Comparison of ENCODE assay signal across 15 cellular contexts in the genomic region with DNA sequence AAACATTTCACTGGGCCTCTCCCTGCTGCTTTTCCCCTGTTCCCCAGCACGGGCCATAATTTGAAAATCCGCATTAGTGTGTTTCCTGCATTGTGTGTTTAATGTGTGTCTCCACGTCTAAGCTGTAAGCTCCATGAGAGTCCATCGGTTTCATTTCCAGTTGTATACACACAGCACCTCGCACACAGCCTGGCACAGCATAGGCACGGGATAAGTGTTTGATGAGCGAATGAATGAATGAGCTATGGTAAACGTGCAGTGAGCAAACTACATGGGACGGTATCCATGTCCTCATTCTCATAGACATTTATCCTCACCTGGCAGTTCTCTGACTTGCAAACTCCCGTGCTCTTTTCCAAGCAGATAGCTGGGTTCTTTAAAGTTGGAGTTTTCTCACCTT.
DNase-seq lines count a peak whose midpoint lies in the region; ATAC-seq, FAIRE-seq and TF ChIP-seq lines count a peak whose summit lies in the region.
"Had no signal": no experiment of that assay in that cellular context is flagged by ENCODE, and none has a peak within 500 bp of the region (broad histone marks: within the 10 kb centered on the region; RNA-seq: fewer than 3 reads in every experiment).

No MANE protein-coding gene starts in this region.

- no peak overlapping the region for H3K4ac ChIP-seq in neuronal stem cell (ENCODE audit: low read length)

- H2BK120ac ChIP-seq in neuronal stem cell (ENCODE audit: low read depth, low read length) = no peak overlapping the region

- no peaks in the 10 kb centered on the region for H3K36me3 ChIP-seq in BLaER1 treated with 17β-estradiol and CSF1 and Interleukin-3, amounts not matched to agents 10 nM and 100 nM
- H3K36me3 ChIP-seq in HCT116 (ENCODE audit: control insufficient read depth in 1 of 2, insufficient read depth in 2 of 2, low read length in 2 of 2) = no peaks in the 10 kb centered on the region
- H3K36me3 ChIP-seq in astrocyte (ENCODE audit: insufficient read depth, low read length) = peaks cover 45% of the 10 kb centered on the region
- peaks cover 11 to 58% of the 10 kb centered on the region in 2 donors for H3K36me3 ChIP-seq in neuronal stem cell (replicated peaks in 1 of 2; ENCODE audit: control insufficient read depth in 2 of 2, insufficient read depth in 2 of 2, low read length in 2 of 2)
- H3K36me3 ChIP-seq: breast epithelium had no signal

- no peaks in the 10 kb centered on the region for H3K79me1 ChIP-seq in neuronal stem cell (ENCODE audit: low read depth, low read length)

- no peaks in the 10 kb centered on the region for H3K9me2 ChIP-seq in HCT116 (ENCODE audit: insufficient read depth)

- no peak for TF ChIP-seq CTCF in HCT116 (IDR thresholded peaks at IDR 0.05 in 2 of 3, conservative IDR thresholded peaks at IDR 0.05 in 1 of 3; ENCODE audit: borderline replicate concordance in 1 of 3, insufficient read depth in 1 of 3, low read depth in 2 of 3, low read length in 2 of 3)
- TF ChIP-seq CTCF in astrocyte (IDR thresholded peaks at IDR 0.05; ENCODE audit: insufficient read depth, low read depth, low read length) = no peak

- no peak for DNase-seq in HCT116 (ENCODE audit: low read depth, low spot score)
- DNase-seq in astrocyte (ENCODE audit: low read depth) = no peak
- DNase-seq in left colon = no peak
- no peak for DNase-seq in neuronal stem cell (ENCODE audit: low spot score)
- DNase-seq in stimulated activated effector memory CD8-positive, alpha-beta T cell treated with anti-CD3 and anti-CD28 coated beads, Interleukin-12 subunit alpha, Interleukin-12 subunit beta, amount 100 ng/mL, for 72 hours (ENCODE audit: low spot score in 2 of 2) = no peak
- DNase-seq: cortex of kidney had no signal

- FAIRE-seq in astrocyte (lab: Jason Lieb, UNC) = no peak
- FAIRE-seq: islet of Langerhans had no signal

- no peaks in the 10 kb centered on the region for H3K9me3 ChIP-seq in BLaER1 treated with 17β-estradiol and CSF1 and Interleukin-3, amounts not matched to agents 10 nM and 100 nM (replicated peaks in 1 of 11)
- H3K9me3 ChIP-seq in HCT116 (ENCODE audit: control insufficient read depth in 1 of 2, insufficient read depth in 1 of 2, low read depth in 1 of 2, low read length in 2 of 2) (no peaks in the 10 kb centered on the region), astrocyte (ENCODE audit: insufficient read depth, low read depth, low read length) (no peaks in the 10 kb centered on the region), neuronal stem cell (replicated peaks in 1 of 2; ENCODE audit: control insufficient read depth in 2 of 2, insufficient read depth in 1 of 2, low read depth in 1 of 2, low read length in 2 of 2) (no peaks in the 10 kb centered on the region)
- H3K9me3 ChIP-seq: breast epithelium, testis had no signal

- CTCF ChIA-PET in HCT116 (lab: Charles Lee) = interaction anchor here (0.7 to 1.8 kb wide), 26 partner anchors 9 to 368 kb away, joined by 3 to 9 read pairs (median 4); a partner anchor contains a TSS

- intact Hi-C loops in HCT116 (cut with micrococcal nuclease) (loop anchor here (10.0 kb wide), 2 partner anchors 109 to 139 kb away; a partner anchor contains a TSS), left colon (cut with DNase I, micrococcal nuclease) (no loop called here)

- H3K4me3 Mint-ChIP-seq in astrocyte (ENCODE audit: unreplicated experiment) = no peak overlapping the region
- H3K4me3 Mint-ChIP-seq in stimulated activated effector memory CD8-positive, alpha-beta T cell treated with anti-CD3 and anti-CD28 coated beads, Interleukin-12 subunit alpha, Interleukin-12 subunit beta, amount 100 ng/mL, for 72 hours = no peak overlapping the region

- RAD21 ChIA-PET in HCT116 (lab: Charles Lee; ENCODE audit: low non-redundant PET in 1 of 2, low total read pairs in 2 of 2, uncharacterized antibody in 2 of 2, unreplicated experiment in 2 of 2) = interaction anchor here (0.6 to 1.4 kb wide), 5 partner anchors 106 to 365 kb away, joined by 3 to 5 read pairs (median 3); a partner anchor contains a TSS

- H4K20me1 ChIP-seq in BLaER1 treated with 17β-estradiol and CSF1 and Interleukin-3, amounts not matched to agents 10 nM and 100 nM = no peaks in the 10 kb centered on the region
- H4K20me1 ChIP-seq in HCT116 (ENCODE audit: insufficient read depth) (no peaks in the 10 kb centered on the region), astrocyte (ENCODE audit: insufficient read depth, low read length) (peaks cover 42% of the 10 kb centered on the region)

- peak overlapping the region in 10 of 11 experiments; percentile 42 to 83 (median 54); a peak in 14 of 22 replicates for H3K4me2 ChIP-seq in BLaER1 treated with 17β-estradiol and CSF1 and Interleukin-3, amounts not matched to agents 10 nM and 100 nM
- H3K4me2 ChIP-seq in HCT116 (ENCODE audit: low read length) (peak overlapping the region; percentile 64; the same call in 1 of the 2 replicates), astrocyte (ENCODE audit: low read length) (no peak overlapping the region), neuronal stem cell (ENCODE audit: insufficient read depth, low read length, poor library complexity, severe bottlenecking) (no peak overlapping the region)

- H3K4me1 ChIP-seq in BLaER1 treated with 17β-estradiol and CSF1 and Interleukin-3, amounts not matched to agents 10 nM and 100 nM = peaks cover 23 to 51% (median 32%) of the 10 kb centered on the region in 10 experiments; a peak in 18 of 20 replicates
- H3K4me1 ChIP-seq in HCT116 (ENCODE audit: control insufficient read depth in 1 of 2, insufficient read depth in 2 of 2, low read length in 2 of 2) (peaks cover 0 to 21% of the 10 kb centered on the region in 2 experiments; a peak in 3 of 4 replicates), astrocyte (ENCODE audit: insufficient read depth, low read length) (peaks cover 3% of the 10 kb centered on the region), neuronal stem cell (ENCODE audit: control insufficient read depth in 2 of 2, insufficient read depth in 1 of 2, low read depth in 1 of 2, low read length in 2 of 2) (peaks cover 13 to 22% of the 10 kb centered on the region in 2 donors)
- H3K4me1 ChIP-seq: breast epithelium, testis had no signal

- no TSS peak for BruUV-seq in HCT116 (replicated peaks; lab: Mats Ljungman, UMichigan)

- H3K27me3 ChIP-seq in BLaER1 treated with 17β-estradiol and CSF1 and Interleukin-3, amounts not matched to agents 10 nM and 100 nM = no peaks in the 10 kb centered on the region
- H3K27me3 ChIP-seq in HCT116 (ENCODE audit: insufficient read depth, low read length) (no peaks in the 10 kb centered on the region), astrocyte (ENCODE audit: insufficient read depth, low read length) (no peaks in the 10 kb centered on the region), neuronal stem cell (ENCODE audit: control insufficient read depth in 3 of 3, insufficient read depth in 3 of 3, low read depth in 1 of 3, low read length in 3 of 3) (no peaks in the 10 kb centered on the region)
- H3K27me3 ChIP-seq: breast epithelium, testis had no signal

- H3K27ac Mint-ChIP-seq in astrocyte (ENCODE audit: unreplicated experiment) = peak overlapping the region; percentile 42
- H3K27ac Mint-ChIP-seq in stimulated activated effector memory CD8-positive, alpha-beta T cell treated with anti-CD3 and anti-CD28 coated beads, Interleukin-12 subunit alpha, Interleukin-12 subunit beta, amount 100 ng/mL, for 72 hours = no peak overlapping the region
- H3K27ac Mint-ChIP-seq: memory B cell; T-helper 1 cell treated with Interleukin-12 subunit alpha and Interleukin-12 subunit beta and Interleukin-4 antibody, amounts not matched to agents 30 μg/mL and 1 μg/mL, for 36 hours had no signal

- no peak overlapping the region for H3K18ac ChIP-seq in neuronal stem cell (ENCODE audit: low read length)

- H2AK5ac ChIP-seq in neuronal stem cell (ENCODE audit: low read depth, low read length) = no peak overlapping the region

- no peak overlapping the region for H3K4me3 ChIP-seq in BLaER1 treated with 17β-estradiol and CSF1 and Interleukin-3, amounts not matched to agents 10 nM and 100 nM
- H3K4me3 ChIP-seq in HCT116 (replicated peaks in 1 of 2; ENCODE audit: low read depth in 1 of 2, low read length in 2 of 2) (no peak overlapping the region), astrocyte (ENCODE audit: insufficient read depth, low read depth, low read length) (no peak overlapping the region), neuronal stem cell (ENCODE audit: low read length in 2 of 2) (no peak overlapping the region)
- H3K4me3 ChIP-seq: breast epithelium, testis had no signal

- H2AFZ ChIP-seq in HCT116 (ENCODE audit: low read depth, low read length, poor library complexity, severe bottlenecking) (no peak overlapping the region), astrocyte (ENCODE audit: low read depth, low read length) (no peak overlapping the region), neuronal stem cell (ENCODE audit: low read length) (no peak overlapping the region)

- H3K9me3 Mint-ChIP-seq in astrocyte (ENCODE audit: unreplicated experiment) = no peaks in the 10 kb centered on the region
- H3K9me3 Mint-ChIP-seq in stimulated activated effector memory CD8-positive, alpha-beta T cell treated with anti-CD3 and anti-CD28 coated beads, Interleukin-12 subunit alpha, Interleukin-12 subunit beta, amount 100 ng/mL, for 72 hours = no peaks in the 10 kb centered on the region
- H3K9me3 Mint-ChIP-seq: memory B cell; naive B cell; T-helper 1 cell treated with Interleukin-12 subunit alpha and Interleukin-12 subunit beta and Interleukin-4 antibody, amounts not matched to agents 30 μg/mL and 1 μg/mL, for 36 hours had no signal

- no peak for TF ChIP-seq POLR2A in HCT116 (IDR thresholded peaks at IDR 0.05; ENCODE audit: borderline replicate concordance, extremely low read depth, insufficient read depth, insufficient read length)

- no CpG with 5 or more reads among the region's 10 CpGs for WGBS in neuronal stem cell (ENCODE audit: extremely low coverage in 2 of 2, insufficient read length in 2 of 2, insufficient replicate concordance in 1 of 2), 2 donors

- H3K79me2 ChIP-seq in HCT116 (ENCODE audit: insufficient read depth, low read length) = no peaks in the 10 kb centered on the region
- no peaks in the 10 kb centered on the region for H3K79me2 ChIP-seq in astrocyte (ENCODE audit: insufficient read depth, low read length)

- no peak overlapping the region for H3K9ac ChIP-seq in BLaER1 treated with 17β-estradiol and CSF1 and Interleukin-3, amounts not matched to agents 10 nM and 100 nM
- H3K9ac ChIP-seq in HCT116 (ENCODE audit: low read length) (no peak overlapping the region), astrocyte (ENCODE audit: low read length) (no peak overlapping the region), neuronal stem cell (ENCODE audit: low read depth, low read length, poor library complexity) (no peak overlapping the region)

- H3K23ac ChIP-seq in neuronal stem cell (ENCODE audit: low read depth, low read length, poor library complexity) = no peak overlapping the region

- H3K14ac ChIP-seq in neuronal stem cell (ENCODE audit: low read length) = no peak overlapping the region

- no peak for TF ChIP-seq RAD21 in HCT116 (IDR thresholded peaks at IDR 0.05; ENCODE audit: low read depth)

- ATAC-seq in HCT116 (no peak), left colon (peak; percentile 6), HG03045 (IDR thresholded peaks at IDR 0.05; ENCODE audit: unreplicated experiment) (no peak), HG03571 (IDR thresholded peaks at IDR 0.05; ENCODE audit: unreplicated experiment) (no peak)
- ATAC-seq in stimulated activated effector memory CD8-positive, alpha-beta T cell treated with anti-CD3 and anti-CD28 coated beads, Interleukin-12 subunit alpha, Interleukin-12 subunit beta, amount 100 ng/mL, for 72 hours = no peak

- no peak overlapping the region for H2BK15ac ChIP-seq in neuronal stem cell (ENCODE audit: low read length)

- H3K4me1 Mint-ChIP-seq in astrocyte (ENCODE audit: low read depth, unreplicated experiment) = peaks cover 28% of the 10 kb centered on the region
- peaks cover 6% of the 10 kb centered on the region for H3K4me1 Mint-ChIP-seq in stimulated activated effector memory CD8-positive, alpha-beta T cell treated with anti-CD3 and anti-CD28 coated beads, Interleukin-12 subunit alpha, Interleukin-12 subunit beta, amount 100 ng/mL, for 72 hours

- H4K8ac ChIP-seq in neuronal stem cell (ENCODE audit: low read depth, low read length) = no peak overlapping the region

- peaks cover 23% of the 10 kb centered on the region for H3K36me3 Mint-ChIP-seq in astrocyte (ENCODE audit: low read depth, unreplicated experiment)
- no peaks in the 10 kb centered on the region for H3K36me3 Mint-ChIP-seq in stimulated activated effector memory CD8-positive, alpha-beta T cell treated with anti-CD3 and anti-CD28 coated beads, Interleukin-12 subunit alpha, Interleukin-12 subunit beta, amount 100 ng/mL, for 72 hours
- H3K36me3 Mint-ChIP-seq: memory B cell, naive B cell had no signal

- H2BK12ac ChIP-seq in neuronal stem cell (ENCODE audit: low read length) = no peak overlapping the region

- no peak overlapping the region for H4K91ac ChIP-seq in neuronal stem cell (ENCODE audit: low read depth, low read length, poor library complexity)

- H3K27ac ChIP-seq in BLaER1 treated with 17β-estradiol and CSF1 and Interleukin-3, amounts not matched to agents 10 nM and 100 nM = no peak overlapping the region
- H3K27ac ChIP-seq in HCT116 (ENCODE audit: low read depth, low read length) (no peak overlapping the region), astrocyte (ENCODE audit: low read depth, low read length) (no peak overlapping the region), neuronal stem cell (replicated peaks; ENCODE audit: low read length) (no peak overlapping the region)
- H3K27ac ChIP-seq: breast epithelium, testis had no signal

- POLR2A ChIA-PET in HCT116 (lab: Charles Lee) = no interaction called here

- H2BK5ac ChIP-seq in neuronal stem cell (ENCODE audit: low read length) = no peak overlapping the region

- H3K27me3 Mint-ChIP-seq in astrocyte (ENCODE audit: low read depth, unreplicated experiment) = no peaks in the 10 kb centered on the region

Comparison
In these comparisons a context has a peak if more than half of its experiments do, and no peak if none do; other contexts are left out.
1. H3K4me2 ChIP-seq: peak in BLaER1 treated with 17β-estradiol and CSF1 and Interleukin-3, amounts not matched to agents 10 nM and 100 nM (10 of 11) and HCT116 (single experiment); none in astrocyte (single experiment) and neuronal stem cell (single experiment).